ENCODE assay signal across 8 cellular contexts in the genomic region with DNA sequence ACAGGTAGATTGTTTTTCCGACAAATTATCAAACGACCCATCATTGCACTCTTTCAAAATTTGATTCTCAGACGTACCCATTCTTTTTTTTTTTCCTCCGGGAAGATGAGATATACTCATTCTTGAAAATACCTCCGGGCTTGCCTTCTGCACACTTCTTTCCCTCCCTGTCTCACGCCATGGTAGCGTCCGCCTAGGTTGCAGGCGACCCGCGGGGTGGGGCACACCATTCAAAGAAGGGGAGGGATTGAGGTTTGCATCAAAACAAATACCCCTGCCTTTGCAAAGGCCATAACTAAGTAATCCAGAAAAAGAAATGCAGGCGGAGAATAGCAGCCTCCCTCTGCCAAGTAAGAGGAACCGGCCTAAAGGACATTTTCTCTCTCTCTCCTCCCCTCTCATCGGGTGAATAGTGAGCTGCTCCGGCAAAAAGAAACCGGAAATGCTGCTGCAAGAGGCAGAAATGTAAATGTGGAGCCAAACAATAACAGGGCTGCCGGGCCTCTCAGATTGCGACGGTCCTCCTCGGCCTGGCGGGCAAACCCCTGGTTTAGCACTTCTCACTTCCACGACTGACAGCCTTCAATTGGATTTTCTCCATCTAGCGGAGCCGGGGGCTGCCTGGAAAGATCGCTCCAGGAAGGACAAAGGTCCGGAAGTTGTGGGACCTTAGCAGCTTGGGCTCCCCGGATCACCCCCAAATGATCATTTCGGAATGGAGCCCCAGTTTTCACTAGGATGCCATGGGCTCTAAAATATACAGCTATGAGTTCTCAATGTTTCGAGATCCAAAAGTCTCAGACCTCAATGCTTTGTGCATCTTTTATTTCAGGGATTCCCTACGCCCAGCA. TPM values are rescaled to one million over a fixed set of nuclear protein-coding genes. Genes with fewer than 3 reads are reported as not detected.
DNase-seq lines count a peak whose midpoint lies in the region; ATAC-seq and TF ChIP-seq lines count a peak whose summit lies in the region.

No MANE protein-coding gene starts in this region.

- H3K27ac Mint-ChIP-seq in activated T-helper 1 cell treated with anti-CD3 and anti-CD28 coated beads, Interleukin-12 subunit alpha, Interleukin-12 subunit beta, Interleukin-2, Interleukin-4 antibody, amounts not matched to agents 30 ng/mL and 10 ng/mL and 1 ng/mL, durations not matched to agents 14 hours and 24 hours and 36 hours, result peak overlapping the region; percentile 96
- peak overlapping the region; percentile 100 for H3K27ac Mint-ChIP-seq in nephron

- TF ChIP-seq POLR2A in Peyer's patch (IDR thresholded peaks at IDR 0.05), result peak; percentile 71 to 93

- in situ Hi-C loops in KBM-7 (cut with MboI; ENCODE audit: low pct_unique_long_range_greater_than_20kb, low sequenced_read_pairs), result no loop called here

- peaks cover 40% of the 10 kb centered on the region for H3K4me1 Mint-ChIP-seq in activated T-helper 1 cell treated with anti-CD3 and anti-CD28 coated beads, Interleukin-12 subunit alpha, Interleukin-12 subunit beta, Interleukin-2, Interleukin-4 antibody, amounts not matched to agents 30 ng/mL and 10 ng/mL and 1 ng/mL, durations not matched to agents 14 hours and 24 hours and 36 hours (ENCODE audit: low read depth)
- peaks cover 22% of the 10 kb centered on the region for H3K4me1 Mint-ChIP-seq in nephron

- H3K4me3 Mint-ChIP-seq in activated T-helper 1 cell treated with anti-CD3 and anti-CD28 coated beads, Interleukin-12 subunit alpha, Interleukin-12 subunit beta, Interleukin-2, Interleukin-4 antibody, amounts not matched to agents 30 ng/mL and 10 ng/mL and 1 ng/mL, durations not matched to agents 14 hours and 24 hours and 36 hours, result peak overlapping the region; percentile 95
- H3K4me3 Mint-ChIP-seq in nephron, result peak overlapping the region; percentile 93 to 98 (median 98)

- peaks cover 0 to under 1% (median 0%) of the 10 kb centered on the region in 3 donors for H3K36me3 ChIP-seq in Peyer's patch

- H3K4me1 ChIP-seq in Peyer's patch, result peaks cover 0 to 27% (median 11%) of the 10 kb centered on the region in 4 donors

- intact Hi-C loops in activated T-helper 1 cell treated with anti-CD3 and anti-CD28 coated beads, Interleukin-12 subunit alpha, Interleukin-12 subunit beta, Interleukin-2, Interleukin-4 antibody, amounts not matched to agents 30 ng/mL and 10 ng/mL and 1 ng/mL, durations not matched to agents 14 hours and 24 hours and 36 hours (cut with micrococcal nuclease), result loop anchor here (1.0 to 10.0 kb wide), 12 partner anchors 148 to 652 kb away; a partner anchor contains a TSS

- H3K9me3 Mint-ChIP-seq in activated T-helper 1 cell treated with anti-CD3 and anti-CD28 coated beads, Interleukin-12 subunit alpha, Interleukin-12 subunit beta, Interleukin-2, Interleukin-4 antibody, amounts not matched to agents 30 ng/mL and 10 ng/mL and 1 ng/mL, durations not matched to agents 14 hours and 24 hours and 36 hours, result no peaks in the 10 kb centered on the region
- no peaks in the 10 kb centered on the region for H3K9me3 Mint-ChIP-seq in nephron

- no peaks in the 10 kb centered on the region for H3K27me3 ChIP-seq in Peyer's patch

- peak overlapping the region; percentile 93 to 98 (median 96) for H3K27ac ChIP-seq in Peyer's patch

- TF ChIP-seq CTCF in Peyer's patch (IDR thresholded peaks at IDR 0.05) (no peak), nephron (IDR thresholded peaks at IDR 0.05; ENCODE audit: unreplicated experiment in 3 of 3) (no peak)

- peak; percentile 40 for ATAC-seq in GM21619 (IDR thresholded peaks at IDR 0.05; ENCODE audit: unreplicated experiment)

- H3K9me3 ChIP-seq in Peyer's patch, result no peaks in the 10 kb centered on the region

- peaks cover 19% of the 10 kb centered on the region for H3K36me3 Mint-ChIP-seq in activated T-helper 1 cell treated with anti-CD3 and anti-CD28 coated beads, Interleukin-12 subunit alpha, Interleukin-12 subunit beta, Interleukin-2, Interleukin-4 antibody, amounts not matched to agents 30 ng/mL and 10 ng/mL and 1 ng/mL, durations not matched to agents 14 hours and 24 hours and 36 hours (ENCODE audit: low read depth)
- H3K36me3 Mint-ChIP-seq in nephron (ENCODE audit: low read depth), result peaks cover 9% of the 10 kb centered on the region

- DNase-seq in DMS114 treated with DMSO at 0.1 percent for 48 hours (lab: John Stamatoyannopoulos, UW; ENCODE audit: unreplicated experiment) (peak; percentile 92), KBM-7 (peak; percentile 96), Peyer's patch (peak; percentile 77 to 87 (median 81)), fibroblast of peridontal ligament (ENCODE audit: extremely low read depth) (peak; percentile 90)
- DNase-seq in activated T-helper 1 cell treated with anti-CD3 and anti-CD28 coated beads, Interleukin-12 subunit alpha, Interleukin-12 subunit beta, Interleukin-2, Interleukin-4 antibody, amounts not matched to agents 30 ng/mL and 10 ng/mL and 1 ng/mL, durations not matched to agents 14 hours and 24 hours and 36 hours (ENCODE audit: low spot score), result peak; percentile 76
- peak; percentile 78 for DNase-seq in stimulated activated naive CD4-positive, alpha-beta T cell treated with Interleukin-2 at 50 U/mL for 16 hours (lab: John Stamatoyannopoulos, UW)

- peak overlapping the region; percentile 73 to 95 (median 82) for H3K4me3 ChIP-seq in Peyer's patch

- H3K27me3 Mint-ChIP-seq in activated T-helper 1 cell treated with anti-CD3 and anti-CD28 coated beads, Interleukin-12 subunit alpha, Interleukin-12 subunit beta, Interleukin-2, Interleukin-4 antibody, amounts not matched to agents 30 ng/mL and 10 ng/mL and 1 ng/mL, durations not matched to agents 14 hours and 24 hours and 36 hours (ENCODE audit: insufficient read depth), result no peaks in the 10 kb centered on the region
- H3K27me3 Mint-ChIP-seq in nephron (ENCODE audit: low read depth), result no peaks in the 10 kb centered on the region

RNA-seq across cellular contexts. Expression of a gene that starts 0.8 kb away (rescaled TPM):
- 10 to 100 TPM; 19.6 to 27.7 (median 25.1) TPM for total RNA-seq in Peyer's patch
- 172 and 179 TPM in 2 replicates for total RNA-seq in activated T-helper 1 cell treated with anti-CD3 and anti-CD28 coated beads, Interleukin-12 subunit alpha, Interleukin-12 subunit beta, Interleukin-2, Interleukin-4 antibody, amounts not matched to agents 30 ng/mL and 10 ng/mL and 1 ng/mL, durations not matched to agents 14 hours and 24 hours and 36 hours

RNA-seq across cellular contexts. Expression of a gene that starts 1.8 kb away (rescaled TPM):
- total RNA-seq in Peyer's patch, result 1 to 10 TPM; 4.6 to 9.3 (median 6.2) TPM
- total RNA-seq in activated T-helper 1 cell treated with anti-CD3 and anti-CD28 coated beads, Interleukin-12 subunit alpha, Interleukin-12 subunit beta, Interleukin-2, Interleukin-4 antibody, amounts not matched to agents 30 ng/mL and 10 ng/mL and 1 ng/mL, durations not matched to agents 14 hours and 24 hours and 36 hours, result 31.5 TPM in 2 replicates

RNA-seq across cellular contexts. Expression of a gene that starts 18.6 kb away (rescaled TPM):
- under 1 TPM in 1 of 4 donors, not detected in 3; 0.27 TPM for total RNA-seq in Peyer's patch
- 0.08 TPM in 1 of 2 replicates, not detected in the other for total RNA-seq in activated T-helper 1 cell treated with anti-CD3 and anti-CD28 coated beads, Interleukin-12 subunit alpha, Interleukin-12 subunit beta, Interleukin-2, Interleukin-4 antibody, amounts not matched to agents 30 ng/mL and 10 ng/mL and 1 ng/mL, durations not matched to agents 14 hours and 24 hours and 36 hours

RNA-seq across cellular contexts. Expression of a gene that starts 31.1 kb away (rescaled TPM):
- total RNA-seq in Peyer's patch, result under 1 TPM in 2 of 4 donors, not detected in 2; 0.18 to 0.83 TPM
- not detected in 2 replicates for total RNA-seq in activated T-helper 1 cell treated with anti-CD3 and anti-CD28 coated beads, Interleukin-12 subunit alpha, Interleukin-12 subunit beta, Interleukin-2, Interleukin-4 antibody, amounts not matched to agents 30 ng/mL and 10 ng/mL and 1 ng/mL, durations not matched to agents 14 hours and 24 hours and 36 hours

RNA-seq across cellular contexts. Expression of a gene that starts 35.7 kb away (rescaled TPM):
- total RNA-seq in Peyer's patch, result under 1 TPM in 1 of 4 donors, not detected in 3; 0.47 TPM
- total RNA-seq in activated T-helper 1 cell treated with anti-CD3 and anti-CD28 coated beads, Interleukin-12 subunit alpha, Interleukin-12 subunit beta, Interleukin-2, Interleukin-4 antibody, amounts not matched to agents 30 ng/mL and 10 ng/mL and 1 ng/mL, durations not matched to agents 14 hours and 24 hours and 36 hours, result 0.54 TPM in 2 replicates

Comparison
In these comparisons a context has a peak if more than half of its experiments do, and no peak if none do; other contexts are left out.
1. Peak in every context shown above with its lines: DNase-seq, ATAC-seq, H3K4me3 ChIP-seq and H3K27ac ChIP-seq.